Comparison of ENCODE assay signal across 1 cellular context in the genomic region with DNA sequence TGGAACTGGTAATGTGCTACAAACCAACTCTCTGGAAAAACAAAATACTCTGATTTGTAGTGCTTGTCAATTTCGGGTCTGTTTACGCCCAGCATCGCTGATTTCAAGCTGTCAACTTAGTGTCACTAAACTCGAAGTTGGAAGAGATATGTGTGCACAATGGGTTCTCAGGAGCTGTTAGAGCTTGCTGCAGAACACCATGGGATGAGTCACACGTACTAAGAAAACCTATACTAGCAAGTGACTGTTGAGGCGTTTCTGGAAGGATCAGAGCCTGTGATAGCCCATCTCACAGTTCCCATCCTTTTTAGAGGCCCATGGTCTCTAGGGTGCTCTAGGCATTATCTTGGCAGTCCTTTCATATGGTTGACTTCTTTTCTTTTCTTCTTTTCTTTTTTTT.
TF ChIP-seq lines count a peak whose summit lies in the region.

No MANE protein-coding gene starts in this region.

TF ChIP-seq in WTC11, 78 proteins besides CTCF, POLR2A, EP300 and RAD21 (continued from another document):
- TF ChIP-seq, protein P1, sequence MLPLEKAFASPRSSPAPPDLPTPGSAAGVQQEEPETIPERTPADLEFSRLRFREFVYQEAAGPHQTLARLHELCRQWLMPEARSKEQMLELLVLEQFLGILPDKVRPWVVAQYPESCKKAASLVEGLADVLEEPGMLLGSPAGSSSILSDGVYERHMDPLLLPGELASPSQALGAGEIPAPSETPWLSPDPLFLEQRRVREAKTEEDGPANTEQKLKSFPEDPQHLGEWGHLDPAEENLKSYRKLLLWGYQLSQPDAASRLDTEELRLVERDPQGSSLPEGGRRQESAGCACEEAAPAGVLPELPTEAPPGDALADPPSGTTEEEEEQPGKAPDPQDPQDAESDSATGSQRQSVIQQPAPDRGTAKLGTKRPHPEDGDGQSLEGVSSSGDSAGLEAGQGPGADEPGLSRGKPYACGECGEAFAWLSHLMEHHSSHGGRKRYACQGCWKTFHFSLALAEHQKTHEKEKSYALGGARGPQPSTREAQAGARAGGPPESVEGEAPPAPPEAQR (CRISPR knock-in tag; IDR thresholded peaks at IDR 0.05), result no peak
- TF ChIP-seq, protein P2, sequence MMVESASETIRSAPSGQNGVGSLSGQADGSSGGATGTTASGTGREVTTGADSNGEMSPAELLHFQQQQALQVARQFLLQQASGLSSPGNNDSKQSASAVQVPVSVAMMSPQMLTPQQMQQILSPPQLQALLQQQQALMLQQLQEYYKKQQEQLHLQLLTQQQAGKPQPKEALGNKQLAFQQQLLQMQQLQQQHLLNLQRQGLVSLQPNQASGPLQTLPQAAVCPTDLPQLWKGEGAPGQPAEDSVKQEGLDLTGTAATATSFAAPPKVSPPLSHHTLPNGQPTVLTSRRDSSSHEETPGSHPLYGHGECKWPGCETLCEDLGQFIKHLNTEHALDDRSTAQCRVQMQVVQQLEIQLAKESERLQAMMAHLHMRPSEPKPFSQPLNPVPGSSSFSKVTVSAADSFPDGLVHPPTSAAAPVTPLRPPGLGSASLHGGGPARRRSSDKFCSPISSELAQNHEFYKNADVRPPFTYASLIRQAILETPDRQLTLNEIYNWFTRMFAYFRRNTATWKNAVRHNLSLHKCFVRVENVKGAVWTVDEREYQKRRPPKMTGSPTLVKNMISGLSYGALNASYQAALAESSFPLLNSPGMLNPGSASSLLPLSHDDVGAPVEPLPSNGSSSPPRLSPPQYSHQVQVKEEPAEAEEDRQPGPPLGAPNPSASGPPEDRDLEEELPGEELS (CRISPR knock-in tag; IDR thresholded peaks at IDR 0.05), result no peak
- TF ChIP-seq EMX1 (CRISPR knock-in tag; IDR thresholded peaks at IDR 0.05), result no peak
- TF ChIP-seq ESRRA (CRISPR knock-in tag; IDR thresholded peaks at IDR 0.05; ENCODE audit: borderline replicate concordance), result no peak
- TF ChIP-seq, protein P3, sequence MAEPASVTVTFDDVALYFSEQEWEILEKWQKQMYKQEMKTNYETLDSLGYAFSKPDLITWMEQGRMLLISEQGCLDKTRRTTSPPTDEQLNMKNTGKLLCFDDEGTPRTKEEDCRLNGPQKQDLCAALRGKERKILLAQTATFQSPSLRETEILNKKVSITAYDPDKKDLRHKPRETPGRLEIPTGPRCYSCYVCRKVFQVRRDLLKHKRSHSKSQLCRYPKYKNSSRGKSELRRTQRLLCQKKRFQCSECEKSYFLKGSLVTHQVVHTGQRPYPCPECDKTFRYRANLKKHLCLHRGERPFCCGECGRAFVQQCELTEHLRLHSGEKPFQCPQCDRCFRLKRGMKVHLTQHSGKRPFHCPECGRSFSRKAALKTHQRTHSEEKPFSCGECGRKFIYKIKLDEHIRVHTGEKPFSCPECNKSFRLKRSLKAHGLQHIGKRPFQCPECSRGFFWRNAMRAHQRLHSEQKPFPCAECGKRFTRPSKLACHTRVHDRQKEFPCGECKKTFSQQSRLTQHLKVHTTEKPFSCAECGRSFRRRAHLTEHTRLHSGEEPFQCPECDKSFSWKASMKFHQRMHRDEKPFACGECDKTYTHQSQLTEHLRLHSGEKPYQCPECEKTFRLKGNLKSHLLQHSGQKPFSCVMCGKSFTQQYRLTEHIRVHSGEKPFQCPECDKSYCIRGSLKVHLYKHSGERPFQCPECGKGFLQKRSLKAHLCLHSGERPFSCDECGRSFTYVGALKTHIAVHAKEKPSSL (CRISPR knock-in tag; conservative IDR thresholded peaks at IDR 0.05), result no peak
- TF ChIP-seq, protein P4, sequence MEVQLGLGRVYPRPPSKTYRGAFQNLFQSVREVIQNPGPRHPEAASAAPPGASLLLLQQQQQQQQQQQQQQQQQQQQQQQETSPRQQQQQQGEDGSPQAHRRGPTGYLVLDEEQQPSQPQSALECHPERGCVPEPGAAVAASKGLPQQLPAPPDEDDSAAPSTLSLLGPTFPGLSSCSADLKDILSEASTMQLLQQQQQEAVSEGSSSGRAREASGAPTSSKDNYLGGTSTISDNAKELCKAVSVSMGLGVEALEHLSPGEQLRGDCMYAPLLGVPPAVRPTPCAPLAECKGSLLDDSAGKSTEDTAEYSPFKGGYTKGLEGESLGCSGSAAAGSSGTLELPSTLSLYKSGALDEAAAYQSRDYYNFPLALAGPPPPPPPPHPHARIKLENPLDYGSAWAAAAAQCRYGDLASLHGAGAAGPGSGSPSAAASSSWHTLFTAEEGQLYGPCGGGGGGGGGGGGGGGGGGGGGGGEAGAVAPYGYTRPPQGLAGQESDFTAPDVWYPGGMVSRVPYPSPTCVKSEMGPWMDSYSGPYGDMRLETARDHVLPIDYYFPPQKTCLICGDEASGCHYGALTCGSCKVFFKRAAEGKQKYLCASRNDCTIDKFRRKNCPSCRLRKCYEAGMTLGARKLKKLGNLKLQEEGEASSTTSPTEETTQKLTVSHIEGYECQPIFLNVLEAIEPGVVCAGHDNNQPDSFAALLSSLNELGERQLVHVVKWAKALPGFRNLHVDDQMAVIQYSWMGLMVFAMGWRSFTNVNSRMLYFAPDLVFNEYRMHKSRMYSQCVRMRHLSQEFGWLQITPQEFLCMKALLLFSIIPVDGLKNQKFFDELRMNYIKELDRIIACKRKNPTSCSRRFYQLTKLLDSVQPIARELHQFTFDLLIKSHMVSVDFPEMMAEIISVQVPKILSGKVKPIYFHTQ (CRISPR knock-in tag; IDR thresholded peaks at IDR 0.05), result no peak
- TF ChIP-seq, protein P5, sequence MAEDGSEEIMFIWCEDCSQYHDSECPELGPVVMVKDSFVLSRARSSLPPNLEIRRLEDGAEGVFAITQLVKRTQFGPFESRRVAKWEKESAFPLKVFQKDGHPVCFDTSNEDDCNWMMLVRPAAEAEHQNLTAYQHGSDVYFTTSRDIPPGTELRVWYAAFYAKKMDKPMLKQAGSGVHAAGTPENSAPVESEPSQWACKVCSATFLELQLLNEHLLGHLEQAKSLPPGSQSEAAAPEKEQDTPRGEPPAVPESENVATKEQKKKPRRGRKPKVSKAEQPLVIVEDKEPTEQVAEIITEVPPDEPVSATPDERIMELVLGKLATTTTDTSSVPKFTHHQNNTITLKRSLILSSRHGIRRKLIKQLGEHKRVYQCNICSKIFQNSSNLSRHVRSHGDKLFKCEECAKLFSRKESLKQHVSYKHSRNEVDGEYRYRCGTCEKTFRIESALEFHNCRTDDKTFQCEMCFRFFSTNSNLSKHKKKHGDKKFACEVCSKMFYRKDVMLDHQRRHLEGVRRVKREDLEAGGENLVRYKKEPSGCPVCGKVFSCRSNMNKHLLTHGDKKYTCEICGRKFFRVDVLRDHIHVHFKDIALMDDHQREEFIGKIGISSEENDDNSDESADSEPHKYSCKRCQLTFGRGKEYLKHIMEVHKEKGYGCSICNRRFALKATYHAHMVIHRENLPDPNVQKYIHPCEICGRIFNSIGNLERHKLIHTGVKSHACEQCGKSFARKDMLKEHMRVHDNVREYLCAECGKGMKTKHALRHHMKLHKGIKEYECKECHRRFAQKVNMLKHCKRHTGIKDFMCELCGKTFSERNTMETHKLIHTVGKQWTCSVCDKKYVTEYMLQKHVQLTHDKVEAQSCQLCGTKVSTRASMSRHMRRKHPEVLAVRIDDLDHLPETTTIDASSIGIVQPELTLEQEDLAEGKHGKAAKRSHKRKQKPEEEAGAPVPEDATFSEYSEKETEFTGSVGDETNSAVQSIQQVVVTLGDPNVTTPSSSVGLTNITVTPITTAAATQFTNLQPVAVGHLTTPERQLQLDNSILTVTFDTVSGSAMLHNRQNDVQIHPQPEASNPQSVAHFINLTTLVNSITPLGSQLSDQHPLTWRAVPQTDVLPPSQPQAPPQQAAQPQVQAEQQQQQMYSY (CRISPR knock-in tag; IDR thresholded peaks at IDR 0.05), result no peak
- TF ChIP-seq ETV6 (CRISPR knock-in tag; IDR thresholded peaks at IDR 0.05), result no peak
- TF ChIP-seq, protein P6, sequence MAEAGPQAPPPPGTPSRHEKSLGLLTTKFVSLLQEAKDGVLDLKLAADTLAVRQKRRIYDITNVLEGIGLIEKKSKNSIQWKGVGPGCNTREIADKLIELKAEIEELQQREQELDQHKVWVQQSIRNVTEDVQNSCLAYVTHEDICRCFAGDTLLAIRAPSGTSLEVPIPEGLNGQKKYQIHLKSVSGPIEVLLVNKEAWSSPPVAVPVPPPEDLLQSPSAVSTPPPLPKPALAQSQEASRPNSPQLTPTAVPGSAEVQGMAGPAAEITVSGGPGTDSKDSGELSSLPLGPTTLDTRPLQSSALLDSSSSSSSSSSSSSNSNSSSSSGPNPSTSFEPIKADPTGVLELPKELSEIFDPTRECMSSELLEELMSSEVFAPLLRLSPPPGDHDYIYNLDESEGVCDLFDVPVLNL (CRISPR knock-in tag; IDR thresholded peaks at IDR 0.05; ENCODE audit: borderline replicate concordance, low read depth), result no peak
- TF ChIP-seq, protein P7, sequence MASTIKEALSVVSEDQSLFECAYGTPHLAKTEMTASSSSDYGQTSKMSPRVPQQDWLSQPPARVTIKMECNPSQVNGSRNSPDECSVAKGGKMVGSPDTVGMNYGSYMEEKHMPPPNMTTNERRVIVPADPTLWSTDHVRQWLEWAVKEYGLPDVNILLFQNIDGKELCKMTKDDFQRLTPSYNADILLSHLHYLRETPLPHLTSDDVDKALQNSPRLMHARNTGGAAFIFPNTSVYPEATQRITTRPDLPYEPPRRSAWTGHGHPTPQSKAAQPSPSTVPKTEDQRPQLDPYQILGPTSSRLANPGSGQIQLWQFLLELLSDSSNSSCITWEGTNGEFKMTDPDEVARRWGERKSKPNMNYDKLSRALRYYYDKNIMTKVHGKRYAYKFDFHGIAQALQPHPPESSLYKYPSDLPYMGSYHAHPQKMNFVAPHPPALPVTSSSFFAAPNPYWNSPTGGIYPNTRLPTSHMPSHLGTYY (CRISPR knock-in tag; IDR thresholded peaks at IDR 0.05), result no peak
- no peak for TF ChIP-seq ZNF317 (CRISPR knock-in tag; IDR thresholded peaks at IDR 0.05; ENCODE audit: borderline replicate concordance, low read depth)
- TF ChIP-seq JUN (CRISPR knock-in tag; IDR thresholded peaks at IDR 0.05), result no peak
- TF ChIP-seq, protein P8, sequence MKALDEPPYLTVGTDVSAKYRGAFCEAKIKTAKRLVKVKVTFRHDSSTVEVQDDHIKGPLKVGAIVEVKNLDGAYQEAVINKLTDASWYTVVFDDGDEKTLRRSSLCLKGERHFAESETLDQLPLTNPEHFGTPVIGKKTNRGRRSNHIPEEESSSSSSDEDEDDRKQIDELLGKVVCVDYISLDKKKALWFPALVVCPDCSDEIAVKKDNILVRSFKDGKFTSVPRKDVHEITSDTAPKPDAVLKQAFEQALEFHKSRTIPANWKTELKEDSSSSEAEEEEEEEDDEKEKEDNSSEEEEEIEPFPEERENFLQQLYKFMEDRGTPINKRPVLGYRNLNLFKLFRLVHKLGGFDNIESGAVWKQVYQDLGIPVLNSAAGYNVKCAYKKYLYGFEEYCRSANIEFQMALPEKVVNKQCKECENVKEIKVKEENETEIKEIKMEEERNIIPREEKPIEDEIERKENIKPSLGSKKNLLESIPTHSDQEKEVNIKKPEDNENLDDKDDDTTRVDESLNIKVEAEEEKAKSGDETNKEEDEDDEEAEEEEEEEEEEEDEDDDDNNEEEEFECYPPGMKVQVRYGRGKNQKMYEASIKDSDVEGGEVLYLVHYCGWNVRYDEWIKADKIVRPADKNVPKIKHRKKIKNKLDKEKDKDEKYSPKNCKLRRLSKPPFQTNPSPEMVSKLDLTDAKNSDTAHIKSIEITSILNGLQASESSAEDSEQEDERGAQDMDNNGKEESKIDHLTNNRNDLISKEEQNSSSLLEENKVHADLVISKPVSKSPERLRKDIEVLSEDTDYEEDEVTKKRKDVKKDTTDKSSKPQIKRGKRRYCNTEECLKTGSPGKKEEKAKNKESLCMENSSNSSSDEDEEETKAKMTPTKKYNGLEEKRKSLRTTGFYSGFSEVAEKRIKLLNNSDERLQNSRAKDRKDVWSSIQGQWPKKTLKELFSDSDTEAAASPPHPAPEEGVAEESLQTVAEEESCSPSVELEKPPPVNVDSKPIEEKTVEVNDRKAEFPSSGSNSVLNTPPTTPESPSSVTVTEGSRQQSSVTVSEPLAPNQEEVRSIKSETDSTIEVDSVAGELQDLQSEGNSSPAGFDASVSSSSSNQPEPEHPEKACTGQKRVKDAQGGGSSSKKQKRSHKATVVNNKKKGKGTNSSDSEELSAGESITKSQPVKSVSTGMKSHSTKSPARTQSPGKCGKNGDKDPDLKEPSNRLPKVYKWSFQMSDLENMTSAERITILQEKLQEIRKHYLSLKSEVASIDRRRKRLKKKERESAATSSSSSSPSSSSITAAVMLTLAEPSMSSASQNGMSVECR (CRISPR knock-in tag; IDR thresholded peaks at IDR 0.05; ENCODE audit: borderline replicate concordance), result no peak
- no peak for TF ChIP-seq ZNF232 (CRISPR knock-in tag; IDR thresholded peaks at IDR 0.05)
TF ChIP-seq in WTC11: peak in this region for 0.
